In the genomic region with DNA sequence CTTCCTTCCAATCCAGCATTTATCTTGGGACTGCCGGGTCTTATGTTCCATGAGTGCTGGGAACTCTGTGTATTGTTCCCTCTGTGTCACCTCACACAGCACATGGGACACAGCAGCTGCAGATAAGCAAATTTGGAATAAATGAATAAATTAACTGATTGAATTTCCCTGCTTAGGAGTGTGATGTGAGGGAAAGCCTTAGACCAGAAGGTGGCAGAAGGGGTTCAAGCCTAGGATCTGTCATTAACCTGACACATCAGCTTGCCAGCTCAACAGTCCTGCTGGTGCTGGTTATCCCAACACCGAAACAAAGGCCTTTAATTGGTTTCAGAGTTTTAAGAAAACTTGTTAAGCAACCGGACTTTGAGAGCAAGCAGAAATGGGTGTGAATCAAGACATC, we compare ENCODE assay signal across 12 cellular contexts.
A peak's percentile ranks its signal among the peaks of the same experiment; 100 is the strongest.
DNase-seq lines count a peak whose midpoint lies in the region; ATAC-seq and TF ChIP-seq lines count a peak whose summit lies in the region.
"Had no signal": no experiment of that assay in that cellular context is flagged by ENCODE, and none has a peak within 500 bp of the region (broad histone marks: within the 10 kb centered on the region; RNA-seq: fewer than 3 reads in every experiment).

No MANE protein-coding gene starts in this region.

- H4K20me1 ChIP-seq in PC-9 (ENCODE audit: insufficient read depth), result no peaks in the 10 kb centered on the region

- no peak for TF ChIP-seq POLR2A in heart left ventricle (IDR thresholded peaks at IDR 0.05)

- H3K4me1 ChIP-seq in PC-9 (replicated peaks; ENCODE audit: insufficient read depth) (no peaks in the 10 kb centered on the region), heart left ventricle (peaks cover 0 to 13% (median 0%) of the 10 kb centered on the region in 12 donors), HAP-1 (no peaks in the 10 kb centered on the region)
- H3K4me1 ChIP-seq: A549, tibial nerve had no signal

- no peak overlapping the region for H3K4me2 ChIP-seq in PC-9
- H3K4me2 ChIP-seq: A549 had no signal

- H3K27ac ChIP-seq in PC-9, result no peak overlapping the region
- no peak overlapping the region for H3K27ac ChIP-seq in heart left ventricle
- H3K27ac ChIP-seq: A549, tibial nerve had no signal

- ATAC-seq in heart left ventricle (peak; percentile 64 to 86 (median 82)), HG03196 (IDR thresholded peaks at IDR 0.05; ENCODE audit: unreplicated experiment) (no peak), HG03439 (IDR thresholded peaks at IDR 0.05; ENCODE audit: unreplicated experiment) (no peak)
- ATAC-seq: A549; effector memory CD8-positive, alpha-beta T cell had no signal

- H3K9me3 ChIP-seq in PC-9 (ENCODE audit: insufficient read depth, low read depth), result no peaks in the 10 kb centered on the region
- H3K9me3 ChIP-seq in heart left ventricle, result no peaks in the 10 kb centered on the region
- no peaks in the 10 kb centered on the region for H3K9me3 ChIP-seq in HAP-1
- H3K9me3 ChIP-seq: A549, tibial nerve had no signal

- 37 to 57% (median 41%) methylated on average over 3 of the region's 3 CpGs for WGBS in heart left ventricle, 4 donors

- CTCF ChIA-PET in PC-9 (lab: Charles Lee), result no interaction called here

- H3K9me2 ChIP-seq in PC-9 (ENCODE audit: insufficient read depth), result no peaks in the 10 kb centered on the region

- BruUV-seq in PC-9 (replicated peaks; lab: Mats Ljungman, UMichigan), result no TSS peak

- intact Hi-C loops in PC-9 (cut with micrococcal nuclease; ENCODE audit: unreplicated experiment), result no loop called here
- intact Hi-C loops in heart left ventricle (cut with DNase I), result loop anchor here (2.0 to 10.0 kb wide), 9 partner anchors 208 to 811 kb away; no protein-coding TSS in a partner anchor

- H3K4me3 ChIP-seq in PC-9 (no peak overlapping the region), heart left ventricle (no peak overlapping the region), HAP-1 (no peak overlapping the region)
- H3K4me3 ChIP-seq: A549, tibial nerve had no signal

- H3K36me3 ChIP-seq in PC-9 (ENCODE audit: low read depth) (no peaks in the 10 kb centered on the region), heart left ventricle (no peaks in the 10 kb centered on the region), HAP-1 (replicated peaks) (no peaks in the 10 kb centered on the region)
- H3K36me3 ChIP-seq: tibial nerve had no signal

- POLR2A ChIA-PET in PC-9 (lab: Charles Lee; ENCODE audit: unreplicated experiment), result no interaction called here

- in situ Hi-C loops in HAP-1 (cut with MboI; ENCODE audit: low sequenced_read_pairs), result no loop called here

- H2AFZ ChIP-seq in PC-9, result no peak overlapping the region

- no peaks in the 10 kb centered on the region for H3F3A ChIP-seq in PC-9 (ENCODE audit: insufficient read depth, low read depth)

- H3K79me2 ChIP-seq in PC-9 (ENCODE audit: low read depth), result no peaks in the 10 kb centered on the region

- peak; percentile 21; the same call in 1 of the 2 replicates for TF ChIP-seq CTCF in PC-9 (conservative IDR thresholded peaks at IDR 0.05)
- TF ChIP-seq CTCF in heart left ventricle (IDR thresholded peaks at IDR 0.05), result peak; percentile 24 to 73 (median 58)

- DNase-seq in NCI-H345 (lab: John Stamatoyannopoulos, UW), result peak; percentile 5
- DNase-seq in NCI-H345 treated with DMSO at 0.1 percent for 48 hours (lab: John Stamatoyannopoulos, UW; ENCODE audit: unreplicated experiment), result no peak
- no peak for DNase-seq in PC-9
- peak in 3 of 5 donors; percentile 19 to 27 (median 25) for DNase-seq in heart left ventricle
- peak; percentile 3 for DNase-seq in putamen (ENCODE audit: low spot score)
- DNase-seq in HAP-1 (ENCODE audit: low spot score in 2 of 2), result no peak
- DNase-seq: effector memory CD8-positive, alpha-beta T cell; NCI-H1417 treated with DMSO at 0.1 percent for 48 hours had no signal

- H3K27me3 ChIP-seq in PC-9 (ENCODE audit: insufficient read depth, low read depth) (no peaks in the 10 kb centered on the region), heart left ventricle (no peaks in the 10 kb centered on the region), HAP-1 (ENCODE audit: low read depth) (0 out of 2 replicates have a peak, but pooled peaks cover 3% of the 10 kb centered on the region)
- H3K27me3 ChIP-seq: tibial nerve had no signal

Comparison
In these comparisons a context has a peak if more than half of its experiments do, and no peak if none do; other contexts are left out.
1. DNase-seq: peak in NCI-H345 (single experiment), heart left ventricle (3 of 5) and putamen (single experiment); none in NCI-H345 treated with DMSO at 0.1 percent for 48 hours (single experiment), PC-9 (0 of 2) and HAP-1 (0 of 2).
2. ATAC-seq: peak in heart left ventricle (4 of 4); none in HG03196 (single experiment) and HG03439 (single experiment).